Comparison of ENCODE assay signal across 30 cellular contexts in genomic region chr2:156017486-156017885, GRCh38.
"Had no signal": no experiment of that assay in that cellular context is flagged by ENCODE, and none has a peak within 500 bp of the region (broad histone marks: within the 10 kb centered on the region; RNA-seq: fewer than 3 reads in every experiment).

No MANE protein-coding gene starts in this region.

- H3K27me3 ChIP-seq: ascending aorta, breast epithelium, cardiac muscle cell, colonic mucosa, dorsolateral prefrontal cortex, esophagus muscularis mucosa had no signal

- H3K27ac ChIP-seq: ascending aorta, breast epithelium, cardiac muscle cell, colonic mucosa, dorsolateral prefrontal cortex, esophagus muscularis mucosa had no signal

- DNase-seq: activated CD4-positive, alpha-beta memory T cell treated with anti-CD3 and anti-CD28 coated beads for 36 hours; activated CD4-positive, alpha-beta T cell treated with anti-CD3 and anti-CD28 coated beads for 36 hours; activated CD4-positive, alpha-beta T cell treated with anti-CD3 and anti-CD28 coated beads, Interleukin-2, amount 10 ng/mL, durations not matched to agents 24 days and 14 days; activated CD4-positive, CD25-positive, alpha-beta regulatory T cell; activated CD4-positive, CD25-positive, alpha-beta regulatory T cell treated with anti-CD3 and anti-CD28 coated beads, Interleukin-2, amount 50 U/mL, for 72 hours; activated CD8-positive, alpha-beta memory T cell treated with anti-CD3 and anti-CD28 coated beads, Interleukin-2, amount 10 ng/mL, durations not matched to agents 7 days and 5 days; activated CD8-positive, alpha-beta memory T cell treated with anti-CD3 and anti-CD28 coated beads, Interleukin-2, amount 50 U/mL, for 4 hours; activated CD8-positive, alpha-beta T cell treated with anti-CD3 and anti-CD28 coated beads, Interleukin-2, amount 10 ng/mL, durations not matched to agents 7 days and 5 days; activated effector memory CD4-positive, alpha-beta T cell treated with anti-CD3 and anti-CD28 coated beads, Interleukin-2, amount 50 U/mL, for 16 hours; activated naive CD4-positive, alpha-beta T cell treated with anti-CD3 and anti-CD28 coated beads for 36 hours; activated naive CD8-positive, alpha-beta T cell treated with anti-CD3 and anti-CD28 coated beads for 36 hours; activated naive CD8-positive, alpha-beta T cell treated with anti-CD3 and anti-CD28 coated beads, Interleukin-2, amount 50 U/mL, for 24 hours; activated T-cell treated with anti-CD3 and anti-CD28 coated beads, Interleukin-2, amount 50 U/mL, for 1 hour; activated T-cell treated with anti-CD3 and anti-CD28 coated beads, Interleukin-2, amount 50 U/mL, for 48 hours; central memory CD4-positive, alpha-beta T cell; cerebellar nuclear complex; colonic mucosa; dorsolateral prefrontal cortex; effector memory CD4-positive, alpha-beta T cell; endodermal cell; erythroblast; foreskin fibroblast; head of caudate nucleus; T-helper 1 cell; T-helper 17 cell; T1000 had no signal

- H3K4me1 ChIP-seq: ascending aorta, breast epithelium, colonic mucosa, esophagus muscularis mucosa had no signal

- H3K4me3 ChIP-seq: ascending aorta, breast epithelium, cardiac muscle cell, colonic mucosa, dorsolateral prefrontal cortex, esophagus muscularis mucosa had no signal

- H3K9me3 ChIP-seq: ascending aorta, breast epithelium, colonic mucosa, esophagus muscularis mucosa had no signal

- ATAC-seq: activated CD4-positive, alpha-beta T cell treated with anti-CD3 and anti-CD28 coated beads for 36 hours; activated CD8-positive, alpha-beta memory T cell treated with anti-CD3 and anti-CD28 coated beads, Interleukin-2, amount 10 ng/mL, durations not matched to agents 7 days and 5 days; activated CD8-positive, alpha-beta T cell treated with anti-CD3 and anti-CD28 coated beads, Interleukin-2, amount 10 ng/mL, durations not matched to agents 7 days and 5 days; activated naive CD8-positive, alpha-beta T cell treated with anti-CD3 and anti-CD28 coated beads, Interleukin-2, amount 50 U/mL, for 24 hours; T-helper 17 cell had no signal

- H3K36me3 ChIP-seq: ascending aorta, breast epithelium, cardiac muscle cell, colonic mucosa, esophagus muscularis mucosa had no signal
